8 cellular contexts compared by ENCODE assay signal in the genomic region with DNA sequence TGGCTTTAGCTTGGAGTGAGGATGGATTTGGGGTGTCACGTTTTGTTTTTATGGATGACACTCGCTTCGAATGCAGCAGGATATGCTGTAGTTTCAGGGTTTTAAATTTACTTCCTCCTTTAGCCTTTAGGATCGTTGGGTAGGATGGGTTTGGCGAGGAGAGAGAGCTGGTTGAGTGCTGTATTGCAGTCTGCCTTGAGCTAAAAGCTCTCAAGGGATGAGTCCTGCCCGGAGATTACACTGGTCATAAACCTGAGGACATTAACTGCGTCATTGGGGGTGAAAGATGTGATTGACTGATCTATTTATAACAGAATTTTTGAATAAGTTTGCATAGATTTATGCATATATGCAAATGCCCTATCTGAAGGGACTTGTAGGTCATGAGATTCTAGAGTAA. TPM values are rescaled to one million over a fixed set of nuclear protein-coding genes. Genes with fewer than 3 reads are reported as not detected.
DNase-seq lines count a peak whose midpoint lies in the region; ATAC-seq, FAIRE-seq and TF ChIP-seq lines count a peak whose summit lies in the region.
"Not testable (repeated sequence)": the region's sequence is repeated elsewhere in the genome, so short reads cannot be mapped to it uniquely, and the experiment has no call there.

No MANE protein-coding gene starts in this region.

- not testable (repeated sequence) for H3K27ac ChIP-seq in astrocyte (ENCODE audit: low read depth, low read length); heart right ventricle; upper lobe of right lung

- H3K4me1 ChIP-seq in astrocyte (ENCODE audit: insufficient read depth, low read length); heart right ventricle; upper lobe of right lung: not testable (repeated sequence)

- WGBS in heart right ventricle, 2 donors: no CpG with 5 or more reads among the region's 7 CpGs

- H3K27ac Mint-ChIP-seq in T-helper 17 cell; astrocyte (ENCODE audit: unreplicated experiment); naive B cell: not testable (repeated sequence)

- not testable (repeated sequence) for H3K36me3 Mint-ChIP-seq in T-helper 17 cell (ENCODE audit: low read depth); astrocyte (ENCODE audit: low read depth, unreplicated experiment); naive B cell

- not testable (repeated sequence) for H3K4me3 ChIP-seq in astrocyte (ENCODE audit: insufficient read depth, low read depth, low read length); heart right ventricle; upper lobe of right lung

- H3K36me3 ChIP-seq in astrocyte (ENCODE audit: insufficient read depth, low read length); heart right ventricle; upper lobe of right lung: not testable (repeated sequence)

- H3K79me2 ChIP-seq in astrocyte (ENCODE audit: insufficient read depth, low read length): not testable (repeated sequence)

- not testable (repeated sequence) for H3K4me1 Mint-ChIP-seq in T-helper 17 cell; astrocyte (ENCODE audit: low read depth, unreplicated experiment); naive B cell

- not testable (repeated sequence) for H4K20me1 ChIP-seq in astrocyte (ENCODE audit: insufficient read depth, low read length)

- H3K4me3 Mint-ChIP-seq in T-helper 17 cell; astrocyte (ENCODE audit: unreplicated experiment); naive B cell: not testable (repeated sequence)

- not testable (repeated sequence) for H3K4me2 ChIP-seq in astrocyte (ENCODE audit: low read length)

- intact Hi-C loops in heart right ventricle (cut with DNase I); upper lobe of right lung (cut with DNase I): not testable (repeated sequence)

- peak; percentile 41 for ATAC-seq in GM18861 (IDR thresholded peaks at IDR 0.05; ENCODE audit: unreplicated experiment)
- ATAC-seq in GM21529 (IDR thresholded peaks at IDR 0.05; ENCODE audit: unreplicated experiment): peak; percentile 49
- peak; percentile 43 for ATAC-seq in HG03342 (IDR thresholded peaks at IDR 0.05; ENCODE audit: unreplicated experiment)
- peak; percentile 59 for ATAC-seq in T-helper 17 cell
- peak; percentile 26 to 72 (median 63) for ATAC-seq in heart right ventricle
- ATAC-seq in naive B cell (ENCODE audit: low read depth in 2 of 2): peak; percentile 82 to 89
- peak; percentile 68 for ATAC-seq in upper lobe of right lung

- not testable (repeated sequence) for H3K27me3 Mint-ChIP-seq in T-helper 17 cell; astrocyte (ENCODE audit: low read depth, unreplicated experiment); naive B cell

- not testable (repeated sequence) for H3K9ac ChIP-seq in astrocyte (ENCODE audit: low read length)

- not testable (repeated sequence) for H3K27me3 ChIP-seq in astrocyte (ENCODE audit: insufficient read depth, low read length); heart right ventricle; upper lobe of right lung

- not testable (repeated sequence) for TF ChIP-seq CTCF in astrocyte (IDR thresholded peaks at IDR 0.05; ENCODE audit: insufficient read depth, low read depth, low read length); heart right ventricle (IDR thresholded peaks at IDR 0.05); upper lobe of right lung (IDR thresholded peaks at IDR 0.05)

- not testable (repeated sequence) for H3K9me3 ChIP-seq in T-helper 17 cell (ENCODE audit: control insufficient read depth, low read length, poor library complexity, severe bottlenecking); astrocyte (ENCODE audit: insufficient read depth, low read depth, low read length); heart right ventricle; upper lobe of right lung

- not testable (repeated sequence) for H3K9me3 Mint-ChIP-seq in astrocyte (ENCODE audit: unreplicated experiment); naive B cell

- DNase-seq in T-helper 17 cell; astrocyte (ENCODE audit: low read depth); heart right ventricle; naive B cell; upper lobe of right lung: not testable (repeated sequence)

- not testable (repeated sequence) for H2AFZ ChIP-seq in astrocyte (ENCODE audit: low read depth, low read length)

- FAIRE-seq in astrocyte (lab: Jason Lieb, UNC): peak; percentile 95

RNA-seq across cellular contexts. Expression of gene ARL17B, which starts 11.9 kb away (rescaled TPM):
- total RNA-seq in T-helper 17 cell (10 to 100 TPM; 22.9 to 23.0 TPM), astrocyte (10.6 and 12.2 TPM in 2 replicates), heart right ventricle (10 to 100 TPM in 2 of 10 donors, 1 to 10 TPM in 8; 3.6 to 16.0 (median 8.5) TPM), upper lobe of right lung (31.0 TPM)
- polyA plus RNA-seq in heart right ventricle (1 to 10 TPM; 5.5 to 7.5 TPM), naive B cell (ENCODE audit: low read depth in 6 of 6) (10 to 100 TPM; 13.2 to 27.8 (median 23.2) TPM)
